In the genomic region with DNA sequence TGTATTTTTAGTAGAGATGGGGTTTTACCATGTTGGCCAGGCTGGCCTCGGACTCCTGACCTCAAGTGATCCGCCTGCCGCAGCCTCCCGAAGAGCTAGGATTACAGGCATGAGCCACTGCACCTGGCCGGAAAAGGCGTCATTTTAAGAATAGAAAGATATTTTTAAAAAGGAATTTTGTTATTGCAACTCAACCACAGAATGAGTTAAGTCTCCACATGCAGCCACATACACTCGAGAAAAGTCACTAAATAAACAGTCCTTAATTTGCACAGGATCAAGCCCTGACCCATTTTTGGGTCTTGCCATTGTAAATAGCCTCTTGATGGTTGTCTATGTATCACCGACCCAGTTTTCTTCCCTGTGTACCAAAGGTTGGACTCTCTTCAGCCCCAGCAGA, we compare ENCODE assay signal across 29 cellular contexts.
DNase-seq lines count a peak whose midpoint lies in the region; ATAC-seq and TF ChIP-seq lines count a peak whose summit lies in the region.
"Had no signal": no experiment of that assay in that cellular context is flagged by ENCODE, and none has a peak within 500 bp of the region (broad histone marks: within the 10 kb centered on the region; RNA-seq: fewer than 3 reads in every experiment).

No MANE protein-coding gene starts in this region.

- no peak for TF ChIP-seq CTCF in KMS-11 (conservative IDR thresholded peaks at IDR 0.05; ENCODE audit: low read depth, low read length)
- no peak for TF ChIP-seq CTCF in RWPE1 (conservative IDR thresholded peaks at IDR 0.05; ENCODE audit: low read depth)
- no peak for TF ChIP-seq CTCF in natural killer cell (IDR thresholded peaks at IDR 0.05)
- TF ChIP-seq CTCF in progenitor cell of endocrine pancreas (IDR thresholded peaks at IDR 0.05; ENCODE audit: unreplicated experiment): no peak
- TF ChIP-seq CTCF in adrenal gland (IDR thresholded peaks at IDR 0.05): no peak

- H3K27ac ChIP-seq in KMS-11 (peak overlapping the region; percentile 81), RWPE1 (peak overlapping the region; percentile 70), epithelial cell of prostate (peak overlapping the region; percentile 69), adrenal gland (no peak overlapping the region)
- H3K27ac ChIP-seq: GM23248, HL-60, neutrophil, thyroid gland had no signal

- H3K27me3 ChIP-seq in KMS-11 (ENCODE audit: insufficient read depth, low read depth) (no peaks in the 10 kb centered on the region), adrenal gland (peaks cover 5% of the 10 kb centered on the region)
- H3K27me3 ChIP-seq: thyroid gland had no signal

- H3K36me3 ChIP-seq in KMS-11 (ENCODE audit: insufficient read depth): no peaks in the 10 kb centered on the region
- no peaks in the 10 kb centered on the region for H3K36me3 ChIP-seq in adrenal gland (replicated peaks in 1 of 2)
- H3K36me3 ChIP-seq: neutrophil, thyroid gland had no signal

- CTCF ChIA-PET in RWPE1 (lab: Yijun Ruan, JAX): interaction anchor here (0.6 kb wide), 1 partner anchor 428 kb away, joined by 5 read pairs; no protein-coding TSS in a partner anchor

- WGBS in adrenal gland, 4 donors: 65 to 77% (median 71%) methylated on average over 8 of the region's 8 CpGs

- peak; percentile 65 for DNase-seq in A172 (ENCODE audit: low spot score)
- DNase-seq in RWPE1 (ENCODE audit: low spot score): peak; percentile 39
- DNase-seq in epithelial cell of prostate (ENCODE audit: low read depth, low spot score): no peak
- DNase-seq in natural killer cell: no peak
- no peak for DNase-seq in progenitor cell of endocrine pancreas (ENCODE audit: low spot score, unreplicated experiment)
- DNase-seq in adrenal gland: no peak
- no peak for DNase-seq in COR-L47 (lab: John Stamatoyannopoulos, UW)
- DNase-seq: activated CD4-positive, alpha-beta T cell treated with anti-CD3 and anti-CD28 coated beads for 4 hours; activated CD8-positive, alpha-beta memory T cell treated with anti-CD3 and anti-CD28 coated beads for 24 hours; activated effector memory CD4-positive, alpha-beta T cell treated with anti-CD3 and anti-CD28 coated beads, Interleukin-2, amount 50 U/mL, for 16 hours; activated naive CD8-positive, alpha-beta T cell treated with anti-CD3 and anti-CD28 coated beads, Interleukin-2, amount 10 ng/mL, durations not matched to agents 7 days and 5 days; AML-193; CD4-positive, alpha-beta T cell; effector memory CD4-positive, alpha-beta T cell; foreskin fibroblast; GM23248; HFFc6; left colon; mesenchymal stem cell; NCI-H2081 treated with DMSO at 0.1 percent for 48 hours; NCI-H446; NCI-H774; stimulated activated CD8-positive, alpha-beta memory T cell treated with anti-CD3 and anti-CD28 coated beads, Interleukin-4, amount 100 ng/mL, for 48 hours; stimulated activated naive CD8-positive, alpha-beta T cell treated with anti-CD3 and anti-CD28 coated beads, Interleukin-15, amount 100 ng/mL, for 72 hours; thyroid gland had no signal

- H3K27ac Mint-ChIP-seq in natural killer cell: no peak overlapping the region
- no peak overlapping the region for H3K27ac Mint-ChIP-seq in progenitor cell of endocrine pancreas
- H3K27ac Mint-ChIP-seq: activated naive CD8-positive, alpha-beta T cell treated with anti-CD3 and anti-CD28 coated beads, Interleukin-2, amount 10 ng/mL, durations not matched to agents 7 days and 5 days; CD4-positive, alpha-beta T cell; HFFc6 had no signal

- no peaks in the 10 kb centered on the region for H4K20me1 ChIP-seq in KMS-11 (ENCODE audit: insufficient read depth)

- H3K4me1 Mint-ChIP-seq in natural killer cell: no peaks in the 10 kb centered on the region
- peaks cover 5% of the 10 kb centered on the region for H3K4me1 Mint-ChIP-seq in progenitor cell of endocrine pancreas (ENCODE audit: low read depth)
- H3K4me1 Mint-ChIP-seq: activated naive CD8-positive, alpha-beta T cell treated with anti-CD3 and anti-CD28 coated beads, Interleukin-2, amount 10 ng/mL, durations not matched to agents 7 days and 5 days had no signal

- peak overlapping the region; percentile 9; the same call in 1 of the 2 replicates for H3K9ac ChIP-seq in KMS-11
- H3K9ac ChIP-seq: GM23248 had no signal

- no peak overlapping the region for H3K4me3 Mint-ChIP-seq in natural killer cell
- H3K4me3 Mint-ChIP-seq in progenitor cell of endocrine pancreas (ENCODE audit: low read depth): no peak overlapping the region
- H3K4me3 Mint-ChIP-seq: activated naive CD8-positive, alpha-beta T cell treated with anti-CD3 and anti-CD28 coated beads, Interleukin-2, amount 10 ng/mL, durations not matched to agents 7 days and 5 days; CD4-positive, alpha-beta T cell; HFFc6; stimulated activated naive CD8-positive, alpha-beta T cell treated with anti-CD3 and anti-CD28 coated beads, Interleukin-15, amount 100 ng/mL, for 72 hours had no signal

- intact Hi-C loops in natural killer cell (cut with micrococcal nuclease): no loop called here
- intact Hi-C loops in adrenal gland (cut with DNase I): no loop called here

- H3K36me3 Mint-ChIP-seq in natural killer cell (no peaks in the 10 kb centered on the region), progenitor cell of endocrine pancreas (ENCODE audit: insufficient read depth) (no peaks in the 10 kb centered on the region)
- H3K36me3 Mint-ChIP-seq: activated naive CD8-positive, alpha-beta T cell treated with anti-CD3 and anti-CD28 coated beads, Interleukin-2, amount 10 ng/mL, durations not matched to agents 7 days and 5 days had no signal

- H3K27me3 Mint-ChIP-seq in natural killer cell (ENCODE audit: low read depth in 2 of 2) (peaks cover 5 to 7% of the 10 kb centered on the region in 2 donors), progenitor cell of endocrine pancreas (peaks cover 5% of the 10 kb centered on the region)

- H3K9me3 Mint-ChIP-seq in natural killer cell: no peaks in the 10 kb centered on the region
- no peaks in the 10 kb centered on the region for H3K9me3 Mint-ChIP-seq in progenitor cell of endocrine pancreas (ENCODE audit: low read depth)
- H3K9me3 Mint-ChIP-seq: activated naive CD8-positive, alpha-beta T cell treated with anti-CD3 and anti-CD28 coated beads, Interleukin-2, amount 10 ng/mL, durations not matched to agents 7 days and 5 days; CD4-positive, alpha-beta T cell; HFFc6; stimulated activated naive CD8-positive, alpha-beta T cell treated with anti-CD3 and anti-CD28 coated beads, Interleukin-15, amount 100 ng/mL, for 72 hours had no signal

- no peaks in the 10 kb centered on the region for H3K9me3 ChIP-seq in adrenal gland (replicated peaks in 1 of 3)
- H3K9me3 ChIP-seq: neutrophil, thyroid gland had no signal

- H3K4me3 ChIP-seq in KMS-11 (IDR thresholded peaks at IDR 0.05; ENCODE audit: insufficient read depth, low read depth, low read length) (no peak overlapping the region), adrenal gland (no peak overlapping the region)
- H3K4me3 ChIP-seq: GM23248, thyroid gland had no signal

- H3K4me1 ChIP-seq in KMS-11 (ENCODE audit: low read depth, poor library complexity, severe bottlenecking) (peaks cover 100% of the 10 kb centered on the region), adrenal gland (replicated peaks in 1 of 2) (no peaks in the 10 kb centered on the region)
- H3K4me1 ChIP-seq: thyroid gland had no signal

- POLR2A ChIA-PET in RWPE1 (lab: Yijun Ruan, JAX; ENCODE audit: low non-redundant PET): no interaction called here

- H2AFZ ChIP-seq in KMS-11 (ENCODE audit: low read depth): peak overlapping the region; percentile 4; the same call in 1 of the 2 replicates
- H2AFZ ChIP-seq: GM23248 had no signal

- no peak for TF ChIP-seq POLR2A in adrenal gland (IDR thresholded peaks at IDR 0.05)

- peak overlapping the region; percentile 78 for H3K4me2 ChIP-seq in KMS-11

- no peaks in the 10 kb centered on the region for H3K79me2 ChIP-seq in KMS-11 (ENCODE audit: insufficient read depth, low read depth)

- no peak for ATAC-seq in natural killer cell
- ATAC-seq: esophagus mucosa; left colon; stimulated activated naive CD8-positive, alpha-beta T cell treated with anti-CD3 and anti-CD28 coated beads, Interleukin-15, amount 100 ng/mL, for 72 hours had no signal

Comparison
In these comparisons a context has a peak if more than half of its experiments do, and no peak if none do; other contexts are left out.
1. DNase-seq: peak in A172 (single experiment) and RWPE1 (single experiment); none in epithelial cell of prostate (single experiment), natural killer cell (single experiment), progenitor cell of endocrine pancreas (single experiment), adrenal gland (0 of 7) and COR-L47 (single experiment).
2. H3K27ac ChIP-seq: peak in KMS-11 (single experiment), RWPE1 (single experiment) and epithelial cell of prostate (single experiment); none in adrenal gland (0 of 5).